ENCODE assay signal across 13 cellular contexts in the genomic region with DNA sequence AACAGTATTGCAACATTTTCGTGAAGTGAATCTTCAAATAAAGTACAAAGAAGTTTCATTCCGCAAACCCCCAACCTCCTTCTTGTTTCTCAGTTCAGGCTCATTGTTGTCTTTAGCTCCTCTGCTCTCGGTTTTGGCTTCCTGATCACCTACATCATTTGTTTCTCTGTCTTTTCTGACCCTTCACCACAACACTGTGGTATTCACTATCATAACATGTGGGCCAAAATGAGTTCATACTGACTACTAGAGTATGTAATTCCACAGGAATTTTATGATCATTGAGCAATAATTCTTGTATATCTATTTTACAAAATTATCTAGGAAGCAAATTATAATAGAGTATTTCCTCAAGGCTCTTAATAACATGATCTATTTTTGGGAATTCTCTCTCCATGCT.
DNase-seq lines count a peak whose midpoint lies in the region; ATAC-seq, FAIRE-seq and TF ChIP-seq lines count a peak whose summit lies in the region.
"Had no signal": no experiment of that assay in that cellular context is flagged by ENCODE, and none has a peak within 500 bp of the region (broad histone marks: within the 10 kb centered on the region; RNA-seq: fewer than 3 reads in every experiment).

No MANE protein-coding gene starts in this region.

- no peaks in the 10 kb centered on the region for H3K9me3 Mint-ChIP-seq in astrocyte (ENCODE audit: unreplicated experiment)
- H3K9me3 Mint-ChIP-seq: activated B cell treated with CpG ODN at 0.5 μM for 24 hours; activated naive CD8-positive, alpha-beta T cell treated with anti-CD3 and anti-CD28 coated beads, Interleukin-2, amount 50 U/mL, for 24 hours; neural crest cell had no signal

- H2AFZ ChIP-seq in astrocyte (ENCODE audit: low read depth, low read length): no peak overlapping the region

- FAIRE-seq in astrocyte (lab: Jason Lieb, UNC): peak; percentile 84

- no peaks in the 10 kb centered on the region for H3K36me3 ChIP-seq in astrocyte (ENCODE audit: insufficient read depth, low read length)

- H3K4me1 Mint-ChIP-seq in astrocyte (ENCODE audit: low read depth, unreplicated experiment): peaks cover 43% of the 10 kb centered on the region
- H3K4me1 Mint-ChIP-seq: activated B cell treated with CpG ODN at 0.5 μM for 24 hours; activated naive CD8-positive, alpha-beta T cell treated with anti-CD3 and anti-CD28 coated beads, Interleukin-2, amount 50 U/mL, for 24 hours; CD4-positive, CD25-positive, alpha-beta regulatory T cell had no signal

- no peaks in the 10 kb centered on the region for H4K20me1 ChIP-seq in astrocyte (ENCODE audit: insufficient read depth, low read length)

- H3K36me3 Mint-ChIP-seq in astrocyte (ENCODE audit: low read depth, unreplicated experiment): no peaks in the 10 kb centered on the region
- H3K36me3 Mint-ChIP-seq: CD4-positive, CD25-positive, alpha-beta regulatory T cell had no signal

- H3K4me1 ChIP-seq in astrocyte (ENCODE audit: insufficient read depth, low read length): peaks cover 34% of the 10 kb centered on the region

- H3K79me2 ChIP-seq in astrocyte (ENCODE audit: insufficient read depth, low read length): no peaks in the 10 kb centered on the region

- H3K27ac ChIP-seq in astrocyte (ENCODE audit: low read depth, low read length): peak overlapping the region; percentile 90

- H3K4me3 ChIP-seq in astrocyte (ENCODE audit: insufficient read depth, low read depth, low read length): no peak overlapping the region

- H3K27me3 ChIP-seq in astrocyte (ENCODE audit: insufficient read depth, low read length): no peaks in the 10 kb centered on the region

- peak overlapping the region; percentile 63 for H3K9ac ChIP-seq in astrocyte (ENCODE audit: low read length)

- ATAC-seq in HG02678 (IDR thresholded peaks at IDR 0.05; ENCODE audit: unreplicated experiment): peak; percentile 92
- no peak for ATAC-seq in HG02981 (IDR thresholded peaks at IDR 0.05; ENCODE audit: unreplicated experiment)
- ATAC-seq in HG03135 (IDR thresholded peaks at IDR 0.05; ENCODE audit: unreplicated experiment): no peak
- ATAC-seq in left lobe of liver: no peak
- ATAC-seq: activated naive CD8-positive, alpha-beta T cell treated with anti-CD3 and anti-CD28 coated beads, Interleukin-2, amount 50 U/mL, for 24 hours had no signal

- H3K27me3 Mint-ChIP-seq in astrocyte (ENCODE audit: low read depth, unreplicated experiment): no peaks in the 10 kb centered on the region
- H3K27me3 Mint-ChIP-seq: activated B cell treated with CpG ODN at 0.5 μM for 24 hours; activated naive CD8-positive, alpha-beta T cell treated with anti-CD3 and anti-CD28 coated beads, Interleukin-2, amount 50 U/mL, for 24 hours; CD4-positive, CD25-positive, alpha-beta regulatory T cell had no signal

- H3K27ac Mint-ChIP-seq in astrocyte (ENCODE audit: unreplicated experiment): peak overlapping the region; percentile 9
- H3K27ac Mint-ChIP-seq: activated B cell treated with CpG ODN at 0.5 μM for 24 hours; activated naive CD8-positive, alpha-beta T cell treated with anti-CD3 and anti-CD28 coated beads, Interleukin-2, amount 50 U/mL, for 24 hours; CD4-positive, CD25-positive, alpha-beta regulatory T cell had no signal

- H3K4me3 Mint-ChIP-seq in astrocyte (ENCODE audit: unreplicated experiment): no peak overlapping the region
- H3K4me3 Mint-ChIP-seq: activated B cell treated with CpG ODN at 0.5 μM for 24 hours; activated naive CD8-positive, alpha-beta T cell treated with anti-CD3 and anti-CD28 coated beads, Interleukin-2, amount 50 U/mL, for 24 hours; CD4-positive, CD25-positive, alpha-beta regulatory T cell; neural crest cell had no signal

- peak overlapping the region; percentile 47 for H3K4me2 ChIP-seq in astrocyte (ENCODE audit: low read length)

- H3K9me3 ChIP-seq in astrocyte (ENCODE audit: insufficient read depth, low read depth, low read length): no peaks in the 10 kb centered on the region

- TF ChIP-seq CTCF in AG09319 (IDR thresholded peaks at IDR 0.05; ENCODE audit: low read depth, low read length) (no peak), astrocyte (IDR thresholded peaks at IDR 0.05; ENCODE audit: insufficient read depth, low read depth, low read length) (no peak)

- DNase-seq in AG09319 (ENCODE audit: extremely low read depth, low read depth) (peak; percentile 27), astrocyte (ENCODE audit: low read depth) (peak; percentile 98), kidney glomerular epithelial cell (lab: John Stamatoyannopoulos, UW) (peak; percentile 99), left lobe of liver (ENCODE audit: low spot score) (no peak)
- DNase-seq in stimulated activated CD4-positive, alpha-beta T cell treated with anti-CD3 and anti-CD28 coated beads, Interleukin-15, amount 100 ng/mL, for 24 hours: no peak
- DNase-seq: activated B cell treated with CpG ODN at 0.5 μM for 24 hours; activated naive CD8-positive, alpha-beta T cell treated with anti-CD3 and anti-CD28 coated beads, Interleukin-2, amount 50 U/mL, for 24 hours; CD4-positive, CD25-positive, alpha-beta regulatory T cell; NCI-H1092 treated with DMSO at 0.1 percent for 48 hours had no signal

Comparison
In these comparisons a context has a peak if more than half of its experiments do, and no peak if none do; other contexts are left out.
1. DNase-seq: peak in AG09319 (single experiment), astrocyte (single experiment) and kidney glomerular epithelial cell (single experiment); none in stimulated activated CD4-positive, alpha-beta T cell treated with anti-CD3 and anti-CD28 coated beads, Interleukin-15, amount 100 ng/mL, for 24 hours (single experiment) and left lobe of liver (single experiment).